ENCODE assay signal across 8 cellular contexts in genomic region chr16:2777231-2777902, GRCh38. TPM values are rescaled to one million over a fixed set of nuclear protein-coding genes. Genes with fewer than 3 reads are reported as not detected.
DNase-seq lines count a peak whose midpoint lies in the region; ATAC-seq, FAIRE-seq and TF ChIP-seq lines count a peak whose summit lies in the region.

ELOB (minus strand) TSS chr16:2777280; CDS start chr16:2777239, 41 bp downstream.

- H2AFZ ChIP-seq in hepatocyte = peak within 1 kb of the TSS; percentile 92

- peaks cover 11% of the 10 kb centered on the region for H4K20me1 ChIP-seq in hepatocyte (ENCODE audit: insufficient read depth, poor library complexity, severe bottlenecking)

- no peaks in the 10 kb centered on the region for H3K9me2 ChIP-seq in hepatocyte (replicated peaks; ENCODE audit: insufficient read depth)

- H3K4me2 ChIP-seq in hepatocyte = peak within 1 kb of the TSS; percentile 94

- peak within 1 kb of the TSS; percentile 88 for H3K4me3 ChIP-seq in astrocyte of the cerebellum (ENCODE audit: low read depth, low read length)
- peak within 1 kb of the TSS; percentile 99 for H3K4me3 ChIP-seq in hepatocyte
- peak within 1 kb of the TSS; percentile 92 for H3K4me3 ChIP-seq in retinal pigment epithelial cell (ENCODE audit: low read length)

- FAIRE-seq in GM12891 (lab: Jason Lieb, UNC) = peak; percentile 96

- H3K4me1 ChIP-seq in hepatocyte (ENCODE audit: insufficient read depth) = peaks cover 23% of the 10 kb centered on the region

- H3K36me3 ChIP-seq in hepatocyte (replicated peaks; ENCODE audit: insufficient read depth, low read depth) = no peaks in the 10 kb centered on the region

- in situ Hi-C loops in astrocyte of the cerebellum (cut with HindIII; ENCODE audit: low sequenced_read_pairs) = loop anchor here (10.0 kb wide), 1 partner anchor 137 kb away; the partner anchor contains the start of gene FLYWCH1

- under 1% methylated on average over 29 of the region's 70 CpGs for WGBS in hepatocyte (ENCODE audit: low lambda C conversion rate, missing lambda C conversion rate)

- TF ChIP-seq POLR2A in GM12891 (IDR thresholded peaks at IDR 0.05; ENCODE audit: low read depth, low read length) = peak; percentile 67; the same call in 1 of the 2 replicates

- H3K27ac ChIP-seq in hepatocyte = peak within 1 kb of the TSS; percentile 100

- no peaks in the 10 kb centered on the region for H3K9me3 ChIP-seq in hepatocyte (ENCODE audit: low read depth)

- DNase-seq in GM12891 (ENCODE audit: insufficient read length, low spot score) = peak; percentile 98
- peak; percentile 74 for DNase-seq in NCI-H146 treated with DMSO at 0.1 percent for 48 hours (lab: John Stamatoyannopoulos, UW; ENCODE audit: unreplicated experiment)
- peak; percentile 77 for DNase-seq in T1000 (lab: John Stamatoyannopoulos, UW)
- DNase-seq in astrocyte of the cerebellum (ENCODE audit: low read depth) = peak; percentile 37
- peak; percentile 96 for DNase-seq in hepatocyte (ENCODE audit: low spot score)
- no peak for DNase-seq in retinal pigment epithelial cell (ENCODE audit: low read depth)
- no peak for DNase-seq in OCI-M2 (lab: John Stamatoyannopoulos, UW; ENCODE audit: unreplicated experiment)

- no peaks in the 10 kb centered on the region for H3K27me3 ChIP-seq in hepatocyte

- peak; percentile 81 for ATAC-seq in HG02678 (IDR thresholded peaks at IDR 0.05; ENCODE audit: unreplicated experiment)

- peaks cover 56% of the 10 kb centered on the region for H3K79me2 ChIP-seq in hepatocyte

- TF ChIP-seq CTCF in astrocyte of the cerebellum (IDR thresholded peaks at IDR 0.05; ENCODE audit: low read depth, low read length, missing control alignments) (no peak), hepatocyte (IDR thresholded peaks at IDR 0.05; ENCODE audit: poor library complexity) (no peak), retinal pigment epithelial cell (conservative IDR thresholded peaks at IDR 0.05; ENCODE audit: low read depth, low read length) (no peak)

TF ChIP-seq in GM12891, 5 proteins besides CTCF, POLR2A, EP300 and RAD21:
- TF ChIP-seq POLR2AphosphoS5 (IDR thresholded peaks at IDR 0.05; ENCODE audit: low read depth, low read length) = no peak; the same call in 1 of the 2 replicates
- TF ChIP-seq TAF1 (IDR thresholded peaks at IDR 0.05; ENCODE audit: low read depth, low read length) = peak; percentile 88

RNA-seq across cellular contexts. Expression of gene ELOB, which starts in this region (rescaled TPM):
- 213 TPM for polyA plus RNA-seq in GM12891 (2012; ENCODE audit: low read depth, missing spikeins)
- 255 and 540 TPM in 2 replicates for total RNA-seq in hepatocyte
- 627 and 642 TPM in 2 replicates for polyA plus RNA-seq in hepatocyte

Comparison
In these comparisons a context has a peak if more than half of its experiments do, and no peak if none do; other contexts are left out.
1. DNase-seq: peak in GM12891 (single experiment), NCI-H146 treated with DMSO at 0.1 percent for 48 hours (single experiment), T1000 (single experiment), astrocyte of the cerebellum (single experiment) and hepatocyte (single experiment); none in retinal pigment epithelial cell (single experiment) and OCI-M2 (single experiment).
2. Peak in every context shown above with its lines, with median percentiles within 50 percentile points of each other: H3K4me3 ChIP-seq.